Comparison of ENCODE assay signal across 22 cellular contexts in the genomic region with DNA sequence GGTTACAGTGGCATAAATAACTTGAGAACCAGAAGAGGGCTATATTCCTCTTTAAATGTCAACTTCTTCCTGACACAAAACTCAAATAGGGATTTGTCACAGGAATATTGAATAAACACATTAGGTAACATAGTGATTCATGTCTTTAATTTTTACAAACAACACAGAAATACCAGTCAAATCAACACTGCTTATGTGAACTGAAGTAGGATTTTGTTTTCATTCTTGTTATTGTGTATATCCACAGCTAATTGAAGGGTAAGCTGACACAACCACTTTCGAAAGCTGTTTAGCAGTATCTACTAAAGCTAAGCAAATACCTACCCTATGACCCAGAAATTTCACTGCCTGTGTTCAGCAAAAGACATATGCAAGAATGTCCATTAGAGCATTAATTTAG.
"Had no signal": no experiment of that assay in that cellular context is flagged by ENCODE, and none has a peak within 500 bp of the region (broad histone marks: within the 10 kb centered on the region; RNA-seq: fewer than 3 reads in every experiment).

No MANE protein-coding gene starts in this region.

- DNase-seq: cortex of kidney; dorsolateral prefrontal cortex; effector memory CD4-positive, alpha-beta T cell; heart left ventricle; hypothalamus; kidney glomerular epithelial cell; naive thymus-derived CD4-positive, alpha-beta T cell; nephron progenitor cell; psoas muscle; retina; right lobe of liver; spleen; stimulated activated CD4-positive, alpha-beta T cell treated with anti-CD3 and anti-CD28 coated beads, Interleukin-15, amount 100 ng/mL, for 24 hours; stimulated activated CD4-positive, alpha-beta T cell treated with anti-CD3 and anti-CD28 coated beads, Interleukin-1b, Interleukin-23, amount 100 ng/mL, for 48 hours; stimulated activated CD4-positive, alpha-beta T cell treated with anti-CD3 and anti-CD28 coated beads, Interleukin-4, amount 100 ng/mL, for 24 hours; testis; upper lobe of right lung had no signal

- H3K27ac ChIP-seq: dorsolateral prefrontal cortex, heart left ventricle, neutrophil, psoas muscle, right lobe of liver, spleen, testis, tibial nerve, upper lobe of right lung, vagina had no signal

- H3K4me3 ChIP-seq: dorsolateral prefrontal cortex, heart left ventricle, psoas muscle, right lobe of liver, spleen, testis, tibial nerve, upper lobe of right lung, vagina had no signal

- H3K36me3 ChIP-seq: heart left ventricle, neutrophil, right lobe of liver, spleen, tibial nerve, upper lobe of right lung, vagina had no signal

- H3K4me1 ChIP-seq: right lobe of liver, spleen, testis, tibial nerve, upper lobe of right lung had no signal

- H3K27me3 ChIP-seq: heart left ventricle, neutrophil, right lobe of liver, spleen, testis, tibial nerve, upper lobe of right lung, vagina had no signal

- H3K9me3 ChIP-seq: heart left ventricle, neutrophil, psoas muscle, right lobe of liver, spleen, testis, tibial nerve, upper lobe of right lung, vagina had no signal

- ATAC-seq: esophagus mucosa; heart left ventricle; naive thymus-derived CD4-positive, alpha-beta T cell; psoas muscle; right lobe of liver; stimulated activated memory B cell treated with anti-CD40 and anti-IgM and Interleukin-4, amounts not matched to agents 10 μg/mL and 1 μg/mL and 100 μg/mL, for 72 hours; upper lobe of right lung had no signal
